ENCODE assay signal across 23 cellular contexts in genomic region chr1:66494488-66494887, GRCh38. TPM values are rescaled to one million over a fixed set of nuclear protein-coding genes. Genes with fewer than 3 reads are reported as not detected.
DNase-seq lines count a peak whose midpoint lies in the region; ATAC-seq, FAIRE-seq and TF ChIP-seq lines count a peak whose summit lies in the region.
"Had no signal": no experiment of that assay in that cellular context is flagged by ENCODE, and none has a peak within 500 bp of the region (broad histone marks: within the 10 kb centered on the region; RNA-seq: fewer than 3 reads in every experiment).

No MANE protein-coding gene starts in this region.

- no peaks in the 10 kb centered on the region for H3K27me3 ChIP-seq in BE2C
- H3K27me3 ChIP-seq in IMR-90 (ENCODE audit: control insufficient read depth, insufficient read depth, low read length) = no peaks in the 10 kb centered on the region
- peaks cover 0 to 1% (median 0%) of the 10 kb centered on the region in 4 experiments; a peak in 1 of 7 replicates for H3K27me3 ChIP-seq in H1 (replicated peaks in 1 of 4; ENCODE audit: control insufficient read depth in 3 of 4, extremely low read depth in 1 of 4, insufficient read depth in 3 of 4, low read length in 3 of 4)
- no peaks in the 10 kb centered on the region for H3K27me3 ChIP-seq in psoas muscle (ENCODE audit: insufficient read depth in 3 of 3, low read length in 2 of 3)

- peak overlapping the region; percentile 57 for H2AFZ ChIP-seq in IMR-90 (replicated peaks; ENCODE audit: low read length, poor library complexity)
- peak overlapping the region; percentile 71; the same call in 1 of the 2 replicates for H2AFZ ChIP-seq in H1 (ENCODE audit: low read length)
- H2AFZ ChIP-seq: PC-9 had no signal

- H2BK5ac ChIP-seq in IMR-90 (ENCODE audit: low read depth, low read length, poor library complexity, severe bottlenecking) (no peak overlapping the region), H1 (ENCODE audit: low read depth, low read length) (no peak overlapping the region)

- H3K4me2 ChIP-seq in IMR-90 (ENCODE audit: low read depth, low read length) (no peak overlapping the region), H1 (ENCODE audit: insufficient read depth in 1 of 2, low read depth in 2 of 2, low read length in 2 of 2) (no peak overlapping the region)
- H3K4me2 ChIP-seq: PC-9 had no signal

- H3K27ac ChIP-seq in IMR-90 (ENCODE audit: insufficient read depth, low read length) (no peak overlapping the region), H1 (ENCODE audit: low read depth, low read length) (no peak overlapping the region), psoas muscle (no peak overlapping the region)
- H3K27ac ChIP-seq: PC-9 had no signal

- WGBS in IMR-90 (ENCODE audit: extremely low coverage in 2 of 2, insufficient read length in 1 of 2), 2 experiments = no CpG with 5 or more reads among the region's 1 CpG
- WGBS in H1 (ENCODE audit: extremely low coverage in 1 of 2, insufficient coverage in 1 of 2, insufficient read length in 1 of 2, insufficient replicate concordance in 2 of 2, low coverage in 1 of 2, low lambda C conversion rate in 2 of 2, missing lambda C conversion rate in 1 of 2), 2 experiments = 95% methylated on average over 1 of the region's 1 CpG; no CpG with 5 or more reads in 1 of the 2 experiments
- 77 to 87% (median 83%) methylated on average over 1 of the region's 1 CpG for WGBS in psoas muscle, 3 donors

- H3K4ac ChIP-seq in IMR-90 (ENCODE audit: low read depth, low read length) = peak overlapping the region; percentile 41
- H3K4ac ChIP-seq in H1 (replicated peaks; ENCODE audit: insufficient read length, low read depth, low read length) = no peak overlapping the region

- peak overlapping the region; percentile 57; the same call in 1 of the 2 replicates for H4K5ac ChIP-seq in IMR-90 (ENCODE audit: low read depth, low read length)
- H4K5ac ChIP-seq in H1 (ENCODE audit: insufficient read length, low read depth, low read length) = no peak overlapping the region

- H3K9me1 ChIP-seq in IMR-90 (ENCODE audit: insufficient read depth, low read length) = peaks cover 10% of the 10 kb centered on the region

- H4K20me1 ChIP-seq in IMR-90 (ENCODE audit: insufficient read depth, low read length) (no peaks in the 10 kb centered on the region), H1 (replicated peaks in 1 of 2; ENCODE audit: control insufficient read depth in 1 of 2, insufficient read depth in 2 of 2, low read length in 2 of 2) (peaks cover 0 to 2% of the 10 kb centered on the region in 2 experiments)

- H3K79me1 ChIP-seq in IMR-90 (ENCODE audit: low read depth in 1 of 2, low read length in 2 of 2) (0 out of 4 replicates have a peak, but pooled peaks cover 0 to 4% of the 10 kb centered on the region in 2 experiments), H1 (ENCODE audit: low read depth, low read length) (no peaks in the 10 kb centered on the region)

- H3K18ac ChIP-seq in IMR-90 (ENCODE audit: low read depth, low read length) = peak overlapping the region; percentile 48; the same call in 1 of the 2 replicates
- no peak overlapping the region for H3K18ac ChIP-seq in H1 (ENCODE audit: extremely low read depth, low read length)

- ATAC-seq in IMR-90 (ENCODE audit: low read depth) (no peak), SK-N-SH treated with all-trans-retinoic acid at 6 μM for 48 hours (no peak), psoas muscle (no peak)

- H2AK9ac ChIP-seq in IMR-90 (replicated peaks; ENCODE audit: low read depth, low read length, poor library complexity) = no peak overlapping the region

- H2BK15ac ChIP-seq in IMR-90 (ENCODE audit: low read depth, low read length) = no peak overlapping the region; the same call in 2 of the 3 replicates
- H2BK15ac ChIP-seq in H1 (ENCODE audit: low read length) = no peak overlapping the region

- TF ChIP-seq RAD21 in IMR-90 (IDR thresholded peaks at IDR 0.05; ENCODE audit: low read length) (no peak), H1 (IDR thresholded peaks at IDR 0.05 in 1 of 2, conservative IDR thresholded peaks at IDR 0.05 in 1 of 2; ENCODE audit: low read depth in 2 of 2, low read length in 2 of 2) (no peak)

- no peak for TF ChIP-seq EP300 in H1 (IDR thresholded peaks at IDR 0.05; ENCODE audit: borderline replicate concordance in 1 of 2, low read depth in 2 of 2, low read length in 2 of 2)

- DNase-seq in BE2C (peak; percentile 55), IMR-90 (no peak), H1 (ENCODE audit: low read depth in 1 of 2, low spot score in 2 of 2) (no peak), COLO668 (lab: John Stamatoyannopoulos, UW; ENCODE audit: unreplicated experiment) (no peak), occipital lobe (lab: John Stamatoyannopoulos, UW) (no peak), psoas muscle (no peak)
- DNase-seq in activated CD4-positive, alpha-beta T cell treated with anti-CD3 and anti-CD28 coated beads, Interleukin-2, amount 50 U/mL, for 1 hour = no peak
- DNase-seq: 8988T; ACHN; KG1; MM.1S; NCI-H2029; NCI-H446; NCI-H526; NCI-H82; NK-92 treated with Interleukin-12 subunit alpha and Interleukin-12 subunit beta, amount 100 ng/mL, for 24 hours; PC-9 had no signal

- CTCF ChIA-PET in IMR-90 (lab: Yijun Ruan, JAX) (interaction anchor here (0.8 kb wide), 1 partner anchor 43 kb away, joined by 4 read pairs; no protein-coding TSS in a partner anchor), H1 (lab: Charles Lee; ENCODE audit: partially characterized antibody) (interaction anchor here (0.9 to 1.7 kb wide), 3 partner anchors 9 to 249 kb away, joined by 3 to 5 read pairs (median 5); no protein-coding TSS in a partner anchor)

- H3K4me3 ChIP-seq in BE2C (ENCODE audit: low read depth, low read length) (peak overlapping the region; percentile 10; the same call in 1 of the 2 replicates), IMR-90 (ENCODE audit: insufficient read depth, low read depth, low read length) (no peak overlapping the region), H1 (ENCODE audit: extremely low read depth in 1 of 4, insufficient read depth in 2 of 4, low read depth in 3 of 4, low read length in 4 of 4) (no peak overlapping the region), psoas muscle (no peak overlapping the region)
- H3K4me3 ChIP-seq: PC-9 had no signal

- H4K91ac ChIP-seq in IMR-90 (ENCODE audit: insufficient read depth, low read depth, low read length) (no peak overlapping the region), H1 (replicated peaks; ENCODE audit: insufficient read length, low read length) (no peak overlapping the region)

- TF ChIP-seq CTCF in BE2C (IDR thresholded peaks at IDR 0.05; ENCODE audit: low read depth, low read length) (no peak), IMR-90 (conservative IDR thresholded peaks at IDR 0.05; ENCODE audit: low read depth, low read length) (no peak), H1 (IDR thresholded peaks at IDR 0.05; ENCODE audit: control extremely low read depth in 1 of 3, insufficient read depth in 1 of 3, low read depth in 1 of 3, low read length in 3 of 3) (no peak), psoas muscle (IDR thresholded peaks at IDR 0.05) (no peak)

- POLR2A ChIA-PET in IMR-90 (lab: Charles Lee; ENCODE audit: unreplicated experiment) (no interaction called here), H1 (lab: Charles Lee; ENCODE audit: partially characterized antibody) (no interaction called here)

- H3K56ac ChIP-seq in IMR-90 (ENCODE audit: extremely low read depth, insufficient read depth, low read length) = no peak overlapping the region
- H3K56ac ChIP-seq in H1 (replicated peaks; ENCODE audit: insufficient read length, low read depth, low read length) = no peak overlapping the region

- FAIRE-seq in H1 (lab: Jason Lieb, UNC) = no peak
- FAIRE-seq: D721Med, H54, HTR-8/SVneo had no signal

- TF ChIP-seq POLR2A in IMR-90 (IDR thresholded peaks at IDR 0.05; ENCODE audit: low read depth, low read length) = no peak
- TF ChIP-seq POLR2A in H1 (IDR thresholded peaks at IDR 0.05; ENCODE audit: control extremely low read depth in 1 of 2, low read depth in 2 of 2, low read length in 2 of 2) = no peak

- intact Hi-C loops in IMR-90 (cut with micrococcal nuclease) (no loop called here), psoas muscle (cut with DNase I) (no loop called here)

- H3K9ac ChIP-seq in IMR-90 (ENCODE audit: low read depth, low read length) (no peak overlapping the region), H1 (replicated peaks in 1 of 4; ENCODE audit: extremely low read depth in 1 of 4, low read depth in 3 of 4, low read length in 3 of 4) (no peak overlapping the region)

- H4K8ac ChIP-seq in IMR-90 (ENCODE audit: low read depth in 2 of 2, low read length in 2 of 2) = peak overlapping the region in 1 of 2 experiments; percentile 66; a peak in 1 of 4 replicates
- H4K8ac ChIP-seq in H1 (ENCODE audit: extremely low read depth, insufficient read depth, low read length) = no peak overlapping the region

- H3K23ac ChIP-seq in IMR-90 (ENCODE audit: low read depth, low read length) = peak overlapping the region; percentile 20; the same call in 1 of the 2 replicates
- H3K23ac ChIP-seq in H1 (ENCODE audit: insufficient read length) = no peak overlapping the region

- peak overlapping the region; percentile 65; the same call in 1 of the 2 replicates for H2BK120ac ChIP-seq in IMR-90 (ENCODE audit: low read depth, low read length)
- H2BK120ac ChIP-seq in H1 (replicated peaks; ENCODE audit: low read depth, low read length) = no peak overlapping the region

- H3K4me1 ChIP-seq in BE2C = peaks cover 59% of the 10 kb centered on the region
- H3K4me1 ChIP-seq in IMR-90 (ENCODE audit: control insufficient read depth, insufficient read depth, low read length) = peaks cover 13% of the 10 kb centered on the region; the same call in 1 of the 2 replicates
- no peaks in the 10 kb centered on the region for H3K4me1 ChIP-seq in H1 (replicated peaks in 1 of 4; ENCODE audit: control insufficient read depth in 3 of 4, insufficient read depth in 4 of 4, low read length in 3 of 4)
- H3K4me1 ChIP-seq in psoas muscle = no peaks in the 10 kb centered on the region

- no TSS peak for BruUV-seq in IMR-90 (replicated peaks; lab: Mats Ljungman, UMichigan)

- H3K14ac ChIP-seq in IMR-90 (replicated peaks; ENCODE audit: low read depth, low read length) = peak overlapping the region; percentile 38
- no peak overlapping the region for H3K14ac ChIP-seq in H1 (ENCODE audit: insufficient read length)

- H3K36me3 ChIP-seq in BE2C (no peaks in the 10 kb centered on the region), IMR-90 (ENCODE audit: control insufficient read depth, insufficient read depth, low read length) (no peaks in the 10 kb centered on the region), H1 (ENCODE audit: control insufficient read depth in 2 of 4, insufficient read depth in 4 of 4, low read length in 3 of 4) (no peaks in the 10 kb centered on the region), psoas muscle (ENCODE audit: insufficient read depth in 1 of 2, low read depth in 1 of 2) (no peaks in the 10 kb centered on the region)

- H2BK12ac ChIP-seq in H1 (ENCODE audit: low read depth, low read length) = no peak overlapping the region

- H2BK20ac ChIP-seq in IMR-90 (ENCODE audit: low read depth, low read length) (peak overlapping the region; percentile 11), H1 (ENCODE audit: low read length) (no peak overlapping the region)

- H3K9me3 ChIP-seq in BE2C (no peaks in the 10 kb centered on the region), IMR-90 (ENCODE audit: control insufficient read depth, insufficient read depth, low read length) (no peaks in the 10 kb centered on the region), H1 (ENCODE audit: insufficient read depth in 2 of 2, low read depth in 1 of 2, low read length in 1 of 2) (no peaks in the 10 kb centered on the region), psoas muscle (no peaks in the 10 kb centered on the region)

- dilution Hi-C loops in IMR-90 (cut with HindIII; ENCODE audit: low sequenced_read_pairs, unreplicated experiment) = no loop called here

- no peaks in the 10 kb centered on the region for H3K23me2 ChIP-seq in H1 (ENCODE audit: low read depth, low read length)

- in situ Hi-C loops in IMR-90 (cut with MboI; ENCODE audit: low sequenced_read_pairs) = no loop called here

- H2AK5ac ChIP-seq in IMR-90 (ENCODE audit: low read depth, low read length) = no peak overlapping the region
- no peak overlapping the region for H2AK5ac ChIP-seq in H1 (ENCODE audit: low read depth, low read length)

- H3K79me2 ChIP-seq in H1 (ENCODE audit: control insufficient read depth in 1 of 2, insufficient read depth in 2 of 2, low read length in 2 of 2) = no peaks in the 10 kb centered on the region

RNA-seq across cellular contexts. Expression of gene SGIP1, which starts 39.5 kb away (rescaled TPM):
- polyA plus RNA-seq in BE2C (2012; ENCODE audit: insufficient read depth, insufficient read length, low read depth) = 13.6 TPM
- total RNA-seq in IMR-90 (2012; rRNA removed) (27.1 and 43.6 TPM in 2 replicates), occipital lobe (77.4 TPM), psoas muscle (1 to 10 TPM in 3 of 4 donors, under 1 TPM in 1; 0.74 to 3.7 (median 1.6) TPM)
- polyA plus RNA-seq in IMR-90 (2012; rRNA removed) (40.7 and 42.7 TPM in 2 replicates), H1 (2011; rRNA removed) (1.2 and 1.4 TPM in 2 replicates), psoas muscle (1 to 10 TPM in 2 of 3 donors, under 1 TPM in 1; 0.79 to 1.5 (median 1.0) TPM)
- 8.9 and 10.9 TPM in 2 replicates for polyA plus RNA-seq in IMR-90 (2012; cell fraction: cytosol; rRNA removed)
- 69.0 and 361 TPM in 2 replicates for polyA plus RNA-seq in IMR-90 (2012; cell fraction: nucleus; rRNA removed; ENCODE audit: low replicate concordance)
- 2.0 and 2.1 TPM in 2 replicates for total RNA-seq in H1 (2021; fragmentation: NEBNext Ultra II Directional; extraction: Animal tissue kit (Norgen Biotek cat#: 25700))
- polyA plus RNA-seq in H1 (2011; cell fraction: cytosol; rRNA removed) = 1.3 TPM
- polyA plus RNA-seq in H1 (2011; cell fraction: nucleus; rRNA removed) = 2.2 TPM
- polyA plus RNA-seq in H1 (2012, experiment 1 of 2) = 0.84 to 1.9 TPM (median 1.6 TPM) in 4 replicates
- polyA plus RNA-seq in H1 (2012, experiment 2 of 2) = 0.12 TPM
- polyA plus RNA-seq in H1 (2013, experiment 1 of 2) = 3.0 TPM
- 2.9 TPM for polyA plus RNA-seq in H1 (2013, experiment 2 of 2)
- 1.8 and 4.0 TPM in 2 replicates for polyA minus RNA-seq in H1 (2011; rRNA and poly(A)+ RNA removed)
- polyA minus RNA-seq in H1 (2011; cell fraction: cytosol; rRNA and poly(A)+ RNA removed) = not detected
- 10.0 TPM for polyA minus RNA-seq in H1 (2011; cell fraction: nucleus; rRNA and poly(A)+ RNA removed)
- total RNA-seq: Daoy, G401, PC-9 had no signal
